In genomic region chr12:95634622-95635621, GRCh38 we compare ENCODE assay signal across 10 cellular contexts.
DNase-seq lines count a peak whose midpoint lies in the region; ATAC-seq and TF ChIP-seq lines count a peak whose summit lies in the region.
"Had no signal": no experiment of that assay in that cellular context is flagged by ENCODE, and none has a peak within 500 bp of the region (broad histone marks: within the 10 kb centered on the region; RNA-seq: fewer than 3 reads in every experiment).

No MANE protein-coding gene starts in this region.

- H3K27ac Mint-ChIP-seq in osteocyte (ENCODE audit: unreplicated experiment) (peak overlapping the region; percentile 98), nephron progenitor cell (no peak overlapping the region)

- H3K4me3 Mint-ChIP-seq in osteocyte (ENCODE audit: unreplicated experiment) (no peak overlapping the region), nephron progenitor cell (no peak overlapping the region)

- no peak for TF ChIP-seq CTCF in choroid plexus epithelial cell (conservative IDR thresholded peaks at IDR 0.05; ENCODE audit: low read depth, low read length)
- no peak for TF ChIP-seq CTCF in osteocyte (IDR thresholded peaks at IDR 0.05)
- TF ChIP-seq CTCF in nephron progenitor cell (IDR thresholded peaks at IDR 0.05), result no peak

- peaks cover 60% of the 10 kb centered on the region for H3K4me1 Mint-ChIP-seq in osteocyte (ENCODE audit: unreplicated experiment)
- no peaks in the 10 kb centered on the region for H3K4me1 Mint-ChIP-seq in nephron progenitor cell

- TF ChIP-seq POLR2A in erythroblast (IDR thresholded peaks at IDR 0.05; ENCODE audit: low read length), result no peak

- H3K36me3 Mint-ChIP-seq in osteocyte (ENCODE audit: unreplicated experiment), result peaks cover 3% of the 10 kb centered on the region
- H3K36me3 Mint-ChIP-seq in nephron progenitor cell (ENCODE audit: low read depth), result no peaks in the 10 kb centered on the region

- no peaks in the 10 kb centered on the region for H3K27me3 Mint-ChIP-seq in osteocyte (ENCODE audit: unreplicated experiment)
- peaks cover 3% of the 10 kb centered on the region for H3K27me3 Mint-ChIP-seq in nephron progenitor cell (ENCODE audit: low read depth, poor library complexity)

- no peak overlapping the region for H3K4me3 ChIP-seq in choroid plexus epithelial cell (ENCODE audit: low read depth, low read length)

- H3K9me3 Mint-ChIP-seq in osteocyte (ENCODE audit: unreplicated experiment), result peaks cover 4% of the 10 kb centered on the region
- H3K9me3 Mint-ChIP-seq in nephron progenitor cell, result no peaks in the 10 kb centered on the region

- peak; percentile 81 for ATAC-seq in GM18511 (IDR thresholded peaks at IDR 0.05; ENCODE audit: unreplicated experiment)
- ATAC-seq in HG03460 (IDR thresholded peaks at IDR 0.05; ENCODE audit: unreplicated experiment), result peak; percentile 90

- peak; percentile 65 for DNase-seq in choroid plexus epithelial cell (ENCODE audit: low read depth)
- no peak for DNase-seq in osteocyte (ENCODE audit: extremely low spot score, unreplicated experiment)
- no peak for DNase-seq in erythroblast (lab: John Stamatoyannopoulos, UW)
- DNase-seq in nephron progenitor cell, result no peak
- no peak for DNase-seq in cerebellar nuclear complex (lab: John Stamatoyannopoulos, UW)
- DNase-seq in NCI-H774 (lab: John Stamatoyannopoulos, UW), result no peak
- DNase-seq: activated CD8-positive, alpha-beta memory T cell treated with anti-CD3 and anti-CD28 coated beads, Interleukin-2, amount 50 U/mL, for 4 hours; GDM1 had no signal
